Comparison of ENCODE assay signal across 10 cellular contexts in genomic region chr17:7218166-7218565, GRCh38. TPM values are rescaled to one million over a fixed set of nuclear protein-coding genes. Genes with fewer than 3 reads are reported as not detected.
A peak's percentile ranks its signal among the peaks of the same experiment; 100 is the strongest.
DNase-seq lines count a peak whose midpoint lies in the region; ATAC-seq and TF ChIP-seq lines count a peak whose summit lies in the region.
"Had no signal": no experiment of that assay in that cellular context is flagged by ENCODE, and none has a peak within 500 bp of the region (broad histone marks: within the 10 kb centered on the region; RNA-seq: fewer than 3 reads in every experiment).

No MANE protein-coding gene starts in this region.

- H3K27ac ChIP-seq in SK-N-SH (ENCODE audit: low read depth in 2 of 2, low read length in 1 of 2) (peak overlapping the region; percentile 55 to 64; a peak in 2 of 4 replicates), hepatocyte (peak overlapping the region; percentile 99)

- ATAC-seq in SK-N-SH treated with all-trans-retinoic acid at 6 μM for 48 hours (no peak), GM21529 (IDR thresholded peaks at IDR 0.05; ENCODE audit: unreplicated experiment) (no peak)
- no peak for ATAC-seq in stimulated activated naive B cell treated with anti-CD40 and anti-IgM and Interleukin-4, amounts not matched to agents 10 μg/mL and 1 μg/mL and 100 μg/mL, for 72 hours (replicated peaks)

- H3K4me1 ChIP-seq in SK-N-SH (ENCODE audit: control insufficient read depth in 1 of 2, insufficient read depth in 2 of 2, low read depth in 1 of 2, low read length in 1 of 2) (peaks cover 20 to 65% of the 10 kb centered on the region in 2 experiments; a peak in 3 of 4 replicates), hepatocyte (ENCODE audit: insufficient read depth) (peaks cover 42% of the 10 kb centered on the region)

- intact Hi-C loops in activated T-helper 2 cell treated with anti-CD3 and anti-CD28 coated beads, Interferon-gamma antibody, Interleukin-2, Interleukin-4, amounts not matched to agents 10 μg/mL and 5 μg/mL and 100 μg/mL, durations not matched to agents 14 hours and 24 hours and 36 hours (cut with micrococcal nuclease) = no loop called here

- H3K27ac Mint-ChIP-seq in activated T-helper 2 cell treated with anti-CD3 and anti-CD28 coated beads, Interferon-gamma antibody, Interleukin-2, Interleukin-4, amounts not matched to agents 10 μg/mL and 5 μg/mL and 100 μg/mL, durations not matched to agents 14 hours and 24 hours and 36 hours = peak overlapping the region; percentile 23
- peak overlapping the region; percentile 22 for H3K27ac Mint-ChIP-seq in stimulated activated naive B cell treated with anti-CD40 and anti-IgM and Interleukin-4, amounts not matched to agents 10 μg/mL and 1 μg/mL and 100 μg/mL, for 72 hours

- H3K9ac ChIP-seq in SK-N-SH = peak overlapping the region; percentile 54; the same call in 1 of the 2 replicates

- TF ChIP-seq RAD21 in SK-N-SH (IDR thresholded peaks at IDR 0.05; ENCODE audit: low read length) = no peak

- CTCF ChIA-PET in SK-N-SH (lab: Yijun Ruan, JAX) = interaction anchor here (0.6 to 4.3 kb wide), 3 partner anchors 20 to 105 kb away, joined by 3 to 26 read pairs (median 3); partner anchors contain the start of gene PHF23

- peak overlapping the region; percentile 57 to 61; a peak in 2 of 4 replicates for H3K4me3 ChIP-seq in SK-N-SH (ENCODE audit: low read depth in 2 of 2, low read length in 1 of 2)
- peak overlapping the region; percentile 61 for H3K4me3 ChIP-seq in hepatocyte

- DNase-seq in SK-N-SH (no peak), hepatocyte (ENCODE audit: low spot score) (no peak), SW 1271 (lab: John Stamatoyannopoulos, UW) (no peak), mesenteric fat pad (ENCODE audit: low spot score) (no peak)
- DNase-seq in activated T-helper 2 cell treated with anti-CD3 and anti-CD28 coated beads, Interferon-gamma antibody, Interleukin-2, Interleukin-4, amounts not matched to agents 10 μg/mL and 5 μg/mL and 100 μg/mL, durations not matched to agents 14 hours and 24 hours and 36 hours (ENCODE audit: low spot score) = no peak
- no peak for DNase-seq in stimulated activated naive B cell treated with anti-CD40 and anti-IgM and Interleukin-4, amounts not matched to agents 10 μg/mL and 1 μg/mL and 100 μg/mL, for 72 hours
- DNase-seq: 8988T, NCI-H524 treated with DMSO at 0.1 percent for 48 hours had no signal

- H3K36me3 Mint-ChIP-seq in activated T-helper 2 cell treated with anti-CD3 and anti-CD28 coated beads, Interferon-gamma antibody, Interleukin-2, Interleukin-4, amounts not matched to agents 10 μg/mL and 5 μg/mL and 100 μg/mL, durations not matched to agents 14 hours and 24 hours and 36 hours (ENCODE audit: low read depth) = peaks cover 28% of the 10 kb centered on the region
- H3K36me3 Mint-ChIP-seq in stimulated activated naive B cell treated with anti-CD40 and anti-IgM and Interleukin-4, amounts not matched to agents 10 μg/mL and 1 μg/mL and 100 μg/mL, for 72 hours = peaks cover 13 to 29% of the 10 kb centered on the region in 2 donors

- peaks cover 65% of the 10 kb centered on the region for H3K4me1 Mint-ChIP-seq in activated T-helper 2 cell treated with anti-CD3 and anti-CD28 coated beads, Interferon-gamma antibody, Interleukin-2, Interleukin-4, amounts not matched to agents 10 μg/mL and 5 μg/mL and 100 μg/mL, durations not matched to agents 14 hours and 24 hours and 36 hours (ENCODE audit: low read depth)
- H3K4me1 Mint-ChIP-seq in stimulated activated naive B cell treated with anti-CD40 and anti-IgM and Interleukin-4, amounts not matched to agents 10 μg/mL and 1 μg/mL and 100 μg/mL, for 72 hours = peaks cover 67 to 85% of the 10 kb centered on the region in 2 donors

- H4K20me1 ChIP-seq in SK-N-SH (ENCODE audit: insufficient read depth) = peaks cover 11% of the 10 kb centered on the region
- no peaks in the 10 kb centered on the region for H4K20me1 ChIP-seq in hepatocyte (ENCODE audit: insufficient read depth, poor library complexity, severe bottlenecking)

- H3K36me3 ChIP-seq in SK-N-SH (replicated peaks in 1 of 2; ENCODE audit: control insufficient read depth in 1 of 2, insufficient read depth in 2 of 2, low read length in 1 of 2) (peaks cover 12 to 17% of the 10 kb centered on the region in 2 experiments), hepatocyte (replicated peaks; ENCODE audit: insufficient read depth, low read depth) (no peaks in the 10 kb centered on the region)

- H3K9me3 ChIP-seq in SK-N-SH (no peaks in the 10 kb centered on the region), hepatocyte (ENCODE audit: low read depth) (no peaks in the 10 kb centered on the region)

- no peak for TF ChIP-seq EP300 in SK-N-SH (IDR thresholded peaks at IDR 0.05; ENCODE audit: borderline replicate concordance in 1 of 2, low read depth in 1 of 2, low read length in 1 of 2)

- TF ChIP-seq CTCF in SK-N-SH (IDR thresholded peaks at IDR 0.05) (no peak), hepatocyte (IDR thresholded peaks at IDR 0.05; ENCODE audit: poor library complexity) (no peak)

- WGBS in SK-N-SH (ENCODE audit: low lambda C conversion rate) = 89% methylated on average over 5 of the region's 6 CpGs
- 64% methylated on average over 6 of the region's 6 CpGs for WGBS in hepatocyte (ENCODE audit: low lambda C conversion rate, missing lambda C conversion rate)

- H3K79me2 ChIP-seq in SK-N-SH (ENCODE audit: insufficient read depth) (peaks cover 50% of the 10 kb centered on the region), hepatocyte (peaks cover 45% of the 10 kb centered on the region)

- no peak overlapping the region for H2AFZ ChIP-seq in SK-N-SH (ENCODE audit: low read depth)
- peak overlapping the region; percentile 51 for H2AFZ ChIP-seq in hepatocyte

- H3K27me3 ChIP-seq in SK-N-SH (ENCODE audit: insufficient read depth) = no peaks in the 10 kb centered on the region
- no peaks in the 10 kb centered on the region for H3K27me3 ChIP-seq in hepatocyte

- POLR2A ChIA-PET in SK-N-SH (lab: Yijun Ruan, JAX) = no interaction called here

- no peaks in the 10 kb centered on the region for H3K9me3 Mint-ChIP-seq in activated T-helper 2 cell treated with anti-CD3 and anti-CD28 coated beads, Interferon-gamma antibody, Interleukin-2, Interleukin-4, amounts not matched to agents 10 μg/mL and 5 μg/mL and 100 μg/mL, durations not matched to agents 14 hours and 24 hours and 36 hours
- no peaks in the 10 kb centered on the region for H3K9me3 Mint-ChIP-seq in stimulated activated naive B cell treated with anti-CD40 and anti-IgM and Interleukin-4, amounts not matched to agents 10 μg/mL and 1 μg/mL and 100 μg/mL, for 72 hours

- H3K9me2 ChIP-seq in SK-N-SH = no peaks in the 10 kb centered on the region
- no peaks in the 10 kb centered on the region for H3K9me2 ChIP-seq in hepatocyte (replicated peaks; ENCODE audit: insufficient read depth)

- H3K4me2 ChIP-seq in SK-N-SH = peak overlapping the region; percentile 71
- H3K4me2 ChIP-seq in hepatocyte = peak overlapping the region; percentile 80

- peak overlapping the region; percentile 26 for H3K4me3 Mint-ChIP-seq in activated T-helper 2 cell treated with anti-CD3 and anti-CD28 coated beads, Interferon-gamma antibody, Interleukin-2, Interleukin-4, amounts not matched to agents 10 μg/mL and 5 μg/mL and 100 μg/mL, durations not matched to agents 14 hours and 24 hours and 36 hours (ENCODE audit: low read depth)
- peak overlapping the region in 1 of 2 donors; percentile 32 for H3K4me3 Mint-ChIP-seq in stimulated activated naive B cell treated with anti-CD40 and anti-IgM and Interleukin-4, amounts not matched to agents 10 μg/mL and 1 μg/mL and 100 μg/mL, for 72 hours

- peaks cover 55% of the 10 kb centered on the region for H3F3A ChIP-seq in SK-N-SH (replicated peaks; ENCODE audit: insufficient read depth)

- peaks cover 5% of the 10 kb centered on the region for H3K27me3 Mint-ChIP-seq in activated T-helper 2 cell treated with anti-CD3 and anti-CD28 coated beads, Interferon-gamma antibody, Interleukin-2, Interleukin-4, amounts not matched to agents 10 μg/mL and 5 μg/mL and 100 μg/mL, durations not matched to agents 14 hours and 24 hours and 36 hours (ENCODE audit: low read depth)
- peaks cover 0 to 6% of the 10 kb centered on the region in 2 donors for H3K27me3 Mint-ChIP-seq in stimulated activated naive B cell treated with anti-CD40 and anti-IgM and Interleukin-4, amounts not matched to agents 10 μg/mL and 1 μg/mL and 100 μg/mL, for 72 hours

RNA-seq across cellular contexts. Expression of gene DLG4, which starts 1.5 kb away (rescaled TPM):
- polyA plus RNA-seq in SK-N-SH (2012; rRNA removed) (22.1 and 30.5 TPM in 2 replicates), hepatocyte (2.9 and 7.6 TPM in 2 replicates)
- polyA plus RNA-seq in SK-N-SH (2012; cell fraction: cytosol; rRNA removed) = 14.0 and 19.9 TPM in 2 replicates
- 74.2 and 83.3 TPM in 2 replicates for polyA plus RNA-seq in SK-N-SH (2012; cell fraction: nucleus; rRNA removed)
- total RNA-seq in activated T-helper 2 cell treated with anti-CD3 and anti-CD28 coated beads, Interferon-gamma antibody, Interleukin-2, Interleukin-4, amounts not matched to agents 10 μg/mL and 5 μg/mL and 100 μg/mL, durations not matched to agents 14 hours and 24 hours and 36 hours = 10.5 and 10.6 TPM in 2 replicates
- total RNA-seq in hepatocyte (8.4 and 10.7 TPM in 2 replicates), mesenteric fat pad (16.0 TPM)

RNA-seq across cellular contexts. Expression of gene ACADVL, which starts 1.6 kb away (rescaled TPM):
- polyA plus RNA-seq in SK-N-SH (2012; rRNA removed) (635 and 796 TPM in 2 replicates), hepatocyte (1,250 and 1,676 TPM in 2 replicates)
- polyA plus RNA-seq in SK-N-SH (2012; cell fraction: cytosol; rRNA removed) = 137 and 176 TPM in 2 replicates
- polyA plus RNA-seq in SK-N-SH (2012; cell fraction: nucleus; rRNA removed) = 6,138 and 6,607 TPM in 2 replicates
- 492 and 503 TPM in 2 replicates for total RNA-seq in activated T-helper 2 cell treated with anti-CD3 and anti-CD28 coated beads, Interferon-gamma antibody, Interleukin-2, Interleukin-4, amounts not matched to agents 10 μg/mL and 5 μg/mL and 100 μg/mL, durations not matched to agents 14 hours and 24 hours and 36 hours
- total RNA-seq in hepatocyte (298 and 469 TPM in 2 replicates), mesenteric fat pad (1,052 TPM)

RNA-seq across cellular contexts. Expression of gene DVL2, which starts 16.2 kb away (rescaled TPM):
- polyA plus RNA-seq in SK-N-SH (2012; rRNA removed) = 6.9 and 8.3 TPM in 2 replicates
- 4.9 and 7.1 TPM in 2 replicates for polyA plus RNA-seq in SK-N-SH (2012; cell fraction: cytosol; rRNA removed)
- 17.8 and 26.4 TPM in 2 replicates for polyA plus RNA-seq in SK-N-SH (2012; cell fraction: nucleus; rRNA removed)
- 69.7 and 73.1 TPM in 2 replicates for total RNA-seq in activated T-helper 2 cell treated with anti-CD3 and anti-CD28 coated beads, Interferon-gamma antibody, Interleukin-2, Interleukin-4, amounts not matched to agents 10 μg/mL and 5 μg/mL and 100 μg/mL, durations not matched to agents 14 hours and 24 hours and 36 hours
- 56.1 and 62.1 TPM in 2 replicates for total RNA-seq in hepatocyte
- 74.6 and 74.7 TPM in 2 replicates for polyA plus RNA-seq in hepatocyte
- total RNA-seq in mesenteric fat pad = 24.7 TPM

RNA-seq across cellular contexts. Expression of gene PHF23, which starts 21.1 kb away (rescaled TPM):
- polyA plus RNA-seq in SK-N-SH (2012; rRNA removed) (53.3 and 58.5 TPM in 2 replicates), hepatocyte (77.7 and 78.6 TPM in 2 replicates)
- 47.9 and 57.2 TPM in 2 replicates for polyA plus RNA-seq in SK-N-SH (2012; cell fraction: cytosol; rRNA removed)
- polyA plus RNA-seq in SK-N-SH (2012; cell fraction: nucleus; rRNA removed) = 45.2 and 50.5 TPM in 2 replicates
- 43.4 and 47.8 TPM in 2 replicates for total RNA-seq in activated T-helper 2 cell treated with anti-CD3 and anti-CD28 coated beads, Interferon-gamma antibody, Interleukin-2, Interleukin-4, amounts not matched to agents 10 μg/mL and 5 μg/mL and 100 μg/mL, durations not matched to agents 14 hours and 24 hours and 36 hours
- total RNA-seq in hepatocyte (53.9 and 57.9 TPM in 2 replicates), mesenteric fat pad (47.4 TPM)

RNA-seq across cellular contexts. Expression of gene GABARAP, which starts 24.1 kb away (rescaled TPM):
- polyA plus RNA-seq in SK-N-SH (2012; rRNA removed) (585 and 637 TPM in 2 replicates), hepatocyte (992 and 1,031 TPM in 2 replicates)
- polyA plus RNA-seq in SK-N-SH (2012; cell fraction: cytosol; rRNA removed) = 741 and 785 TPM in 2 replicates
- 215 and 225 TPM in 2 replicates for polyA plus RNA-seq in SK-N-SH (2012; cell fraction: nucleus; rRNA removed)
- 145 and 147 TPM in 2 replicates for total RNA-seq in activated T-helper 2 cell treated with anti-CD3 and anti-CD28 coated beads, Interferon-gamma antibody, Interleukin-2, Interleukin-4, amounts not matched to agents 10 μg/mL and 5 μg/mL and 100 μg/mL, durations not matched to agents 14 hours and 24 hours and 36 hours
- total RNA-seq in hepatocyte (309 and 327 TPM in 2 replicates), mesenteric fat pad (468 TPM)
